10 cellular contexts compared by ENCODE assay signal in the genomic region with DNA sequence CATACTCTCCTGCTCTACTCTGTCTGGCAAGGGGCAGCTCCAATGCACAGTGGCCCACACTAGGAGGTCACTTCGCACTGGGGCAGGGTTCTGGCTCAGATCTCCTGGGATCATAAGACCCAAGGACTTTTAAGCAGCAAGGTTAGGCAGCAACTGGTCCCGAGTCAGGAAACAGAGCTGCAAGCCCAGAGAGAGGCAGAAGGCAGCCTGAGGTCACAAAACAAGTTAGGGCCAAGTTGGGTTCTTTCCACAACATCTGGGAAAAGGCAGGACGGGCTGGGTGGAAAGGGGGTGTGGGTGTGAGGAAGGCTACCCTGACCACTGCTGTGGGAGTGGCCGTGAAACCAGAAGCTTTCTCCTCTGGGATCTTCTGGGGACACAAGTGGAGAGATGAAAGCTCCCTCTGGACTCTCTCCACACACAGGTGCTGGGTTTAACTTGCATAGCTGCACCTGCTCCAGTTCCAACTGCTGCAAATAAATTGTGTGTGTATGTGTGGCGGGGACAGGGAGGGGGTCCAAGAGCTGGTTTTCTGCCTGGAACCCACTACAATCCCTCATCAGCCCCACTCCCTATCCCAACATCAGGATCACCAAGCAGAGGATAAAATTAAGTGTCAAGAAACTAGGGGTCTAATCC. TPM values are rescaled to one million over a fixed set of nuclear protein-coding genes. Genes with fewer than 3 reads are reported as not detected.
DNase-seq lines count a peak whose midpoint lies in the region; ATAC-seq and TF ChIP-seq lines count a peak whose summit lies in the region.
"Had no signal": no experiment of that assay in that cellular context is flagged by ENCODE, and none has a peak within 500 bp of the region (broad histone marks: within the 10 kb centered on the region; RNA-seq: fewer than 3 reads in every experiment).

No MANE protein-coding gene starts in this region.

- WGBS in liver, result 55% methylated on average over 5 of the region's 5 CpGs

- no peaks in the 10 kb centered on the region for H3K36me3 ChIP-seq in liver (ENCODE audit: control insufficient read depth in 4 of 4, insufficient read depth in 3 of 4, low read depth in 1 of 4, low read length in 3 of 4)

- peak overlapping the region in 1 of 2 donors; percentile 38 for H3K9ac ChIP-seq in liver (ENCODE audit: low read depth in 1 of 2, low read length in 2 of 2)

- no peak for TF ChIP-seq RAD21 in liver (IDR thresholded peaks at IDR 0.05)

- no peaks in the 10 kb centered on the region for H3K9me3 ChIP-seq in liver (ENCODE audit: control insufficient read depth in 4 of 4, low read length in 3 of 4)

- intact Hi-C loops in activated T-helper 2 cell treated with anti-CD3 and anti-CD28 coated beads, Interferon-gamma antibody, Interleukin-2, Interleukin-4, amounts not matched to agents 10 μg/mL and 5 μg/mL and 100 μg/mL, durations not matched to agents 14 hours and 24 hours and 36 hours (cut with micrococcal nuclease), result loop anchor here (1.0 to 10.0 kb wide), 5 partner anchors 8 to 1491 kb away; partner anchors contain the start of gene SRSF1

- H3K36me3 Mint-ChIP-seq in activated T-helper 2 cell treated with anti-CD3 and anti-CD28 coated beads, Interferon-gamma antibody, Interleukin-2, Interleukin-4, amounts not matched to agents 10 μg/mL and 5 μg/mL and 100 μg/mL, durations not matched to agents 14 hours and 24 hours and 36 hours (ENCODE audit: low read depth), result peaks cover 49% of the 10 kb centered on the region

- peak overlapping the region; percentile 85 to 86 for H3K27ac ChIP-seq in liver (ENCODE audit: low read depth in 1 of 2, low read length in 2 of 2)

- DNase-seq in stimulated activated CD4-positive, alpha-beta T cell treated with anti-CD3 and anti-CD28 coated beads, Interleukin-15, amount 100 ng/mL, for 24 hours, result peak; percentile 52
- no peak for DNase-seq in stimulated activated CD4-positive, alpha-beta T cell treated with anti-CD3 and anti-CD28 coated beads, Interleukin-2, amount 100 ng/mL, for 48 hours
- no peak for DNase-seq in activated T-helper 2 cell treated with anti-CD3 and anti-CD28 coated beads, Interferon-gamma antibody, Interleukin-2, Interleukin-4, amounts not matched to agents 10 μg/mL and 5 μg/mL and 100 μg/mL, durations not matched to agents 14 hours and 24 hours and 36 hours (ENCODE audit: low spot score)
- DNase-seq in SKM-1 treated with dmso at 0.1 percent for 144 hours (lab: John Stamatoyannopoulos, UW; ENCODE audit: unreplicated experiment), result no peak
- no peak for DNase-seq in central memory CD4-positive, alpha-beta T cell

- no peaks in the 10 kb centered on the region for H3K9me3 Mint-ChIP-seq in activated T-helper 2 cell treated with anti-CD3 and anti-CD28 coated beads, Interferon-gamma antibody, Interleukin-2, Interleukin-4, amounts not matched to agents 10 μg/mL and 5 μg/mL and 100 μg/mL, durations not matched to agents 14 hours and 24 hours and 36 hours

- H3K27me3 ChIP-seq in liver (ENCODE audit: control insufficient read depth in 4 of 4, insufficient read depth in 4 of 4, low read length in 3 of 4), result no peaks in the 10 kb centered on the region

- H3K27ac Mint-ChIP-seq in activated T-helper 2 cell treated with anti-CD3 and anti-CD28 coated beads, Interferon-gamma antibody, Interleukin-2, Interleukin-4, amounts not matched to agents 10 μg/mL and 5 μg/mL and 100 μg/mL, durations not matched to agents 14 hours and 24 hours and 36 hours, result peak overlapping the region; percentile 99

- H3K4me1 Mint-ChIP-seq in activated T-helper 2 cell treated with anti-CD3 and anti-CD28 coated beads, Interferon-gamma antibody, Interleukin-2, Interleukin-4, amounts not matched to agents 10 μg/mL and 5 μg/mL and 100 μg/mL, durations not matched to agents 14 hours and 24 hours and 36 hours (ENCODE audit: low read depth), result peaks cover 29% of the 10 kb centered on the region

- no peak overlapping the region for H3K4me3 ChIP-seq in liver (ENCODE audit: low read depth in 1 of 3, low read length in 3 of 3)

- peaks cover 0 to 3% (median 0%) of the 10 kb centered on the region in 4 donors for H3K4me1 ChIP-seq in liver (ENCODE audit: control insufficient read depth in 4 of 4, insufficient read depth in 4 of 4, low read length in 3 of 4)

- peak overlapping the region; percentile 99 for H3K4me3 Mint-ChIP-seq in activated T-helper 2 cell treated with anti-CD3 and anti-CD28 coated beads, Interferon-gamma antibody, Interleukin-2, Interleukin-4, amounts not matched to agents 10 μg/mL and 5 μg/mL and 100 μg/mL, durations not matched to agents 14 hours and 24 hours and 36 hours (ENCODE audit: low read depth)

- ATAC-seq in HG02840 (IDR thresholded peaks at IDR 0.05; ENCODE audit: low FRiP score, unreplicated experiment) (no peak), HG02588 (IDR thresholded peaks at IDR 0.05; ENCODE audit: unreplicated experiment) (no peak)

- H3K27me3 Mint-ChIP-seq in activated T-helper 2 cell treated with anti-CD3 and anti-CD28 coated beads, Interferon-gamma antibody, Interleukin-2, Interleukin-4, amounts not matched to agents 10 μg/mL and 5 μg/mL and 100 μg/mL, durations not matched to agents 14 hours and 24 hours and 36 hours (ENCODE audit: low read depth), result no peaks in the 10 kb centered on the region

- TF ChIP-seq CTCF in liver (IDR thresholded peaks at IDR 0.05; ENCODE audit: low read depth, low read length, missing input control), result no peak

TF ChIP-seq in liver, 16 proteins besides CTCF, POLR2A, EP300 and RAD21:
- TF ChIP-seq, protein P1, sequence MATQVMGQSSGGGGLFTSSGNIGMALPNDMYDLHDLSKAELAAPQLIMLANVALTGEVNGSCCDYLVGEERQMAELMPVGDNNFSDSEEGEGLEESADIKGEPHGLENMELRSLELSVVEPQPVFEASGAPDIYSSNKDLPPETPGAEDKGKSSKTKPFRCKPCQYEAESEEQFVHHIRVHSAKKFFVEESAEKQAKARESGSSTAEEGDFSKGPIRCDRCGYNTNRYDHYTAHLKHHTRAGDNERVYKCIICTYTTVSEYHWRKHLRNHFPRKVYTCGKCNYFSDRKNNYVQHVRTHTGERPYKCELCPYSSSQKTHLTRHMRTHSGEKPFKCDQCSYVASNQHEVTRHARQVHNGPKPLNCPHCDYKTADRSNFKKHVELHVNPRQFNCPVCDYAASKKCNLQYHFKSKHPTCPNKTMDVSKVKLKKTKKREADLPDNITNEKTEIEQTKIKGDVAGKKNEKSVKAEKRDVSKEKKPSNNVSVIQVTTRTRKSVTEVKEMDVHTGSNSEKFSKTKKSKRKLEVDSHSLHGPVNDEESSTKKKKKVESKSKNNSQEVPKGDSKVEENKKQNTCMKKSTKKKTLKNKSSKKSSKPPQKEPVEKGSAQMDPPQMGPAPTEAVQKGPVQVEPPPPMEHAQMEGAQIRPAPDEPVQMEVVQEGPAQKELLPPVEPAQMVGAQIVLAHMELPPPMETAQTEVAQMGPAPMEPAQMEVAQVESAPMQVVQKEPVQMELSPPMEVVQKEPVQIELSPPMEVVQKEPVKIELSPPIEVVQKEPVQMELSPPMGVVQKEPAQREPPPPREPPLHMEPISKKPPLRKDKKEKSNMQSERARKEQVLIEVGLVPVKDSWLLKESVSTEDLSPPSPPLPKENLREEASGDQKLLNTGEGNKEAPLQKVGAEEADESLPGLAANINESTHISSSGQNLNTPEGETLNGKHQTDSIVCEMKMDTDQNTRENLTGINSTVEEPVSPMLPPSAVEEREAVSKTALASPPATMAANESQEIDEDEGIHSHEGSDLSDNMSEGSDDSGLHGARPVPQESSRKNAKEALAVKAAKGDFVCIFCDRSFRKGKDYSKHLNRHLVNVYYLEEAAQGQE (IDR thresholded peaks at IDR 0.05), result no peak
- TF ChIP-seq, protein P2, sequence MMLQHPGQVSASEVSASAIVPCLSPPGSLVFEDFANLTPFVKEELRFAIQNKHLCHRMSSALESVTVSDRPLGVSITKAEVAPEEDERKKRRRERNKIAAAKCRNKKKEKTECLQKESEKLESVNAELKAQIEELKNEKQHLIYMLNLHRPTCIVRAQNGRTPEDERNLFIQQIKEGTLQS (IDR thresholded peaks at IDR 0.05), result no peak
- TF ChIP-seq JUND (IDR thresholded peaks at IDR 0.05), result no peak
- no peak for TF ChIP-seq SP1 (IDR thresholded peaks at IDR 0.05)
TF ChIP-seq in liver: peak in this region for 0.

RNA-seq across cellular contexts. Expression of gene TSPOAP1, which starts 8.0 kb away (rescaled TPM):
- 21.9 and 22.3 TPM in 2 replicates for total RNA-seq in activated T-helper 2 cell treated with anti-CD3 and anti-CD28 coated beads, Interferon-gamma antibody, Interleukin-2, Interleukin-4, amounts not matched to agents 10 μg/mL and 5 μg/mL and 100 μg/mL, durations not matched to agents 14 hours and 24 hours and 36 hours
- total RNA-seq in liver, result 1 to 10 TPM; 2.0 to 4.6 TPM
- 1 to 10 TPM; 1.5 to 3.1 TPM for polyA plus RNA-seq in liver
- total RNA-seq: pulmonary artery endothelial cell had no signal

RNA-seq across cellular contexts. Expression of gene SUPT4H1, which starts 15.4 kb away (rescaled TPM):
- total RNA-seq in activated T-helper 2 cell treated with anti-CD3 and anti-CD28 coated beads, Interferon-gamma antibody, Interleukin-2, Interleukin-4, amounts not matched to agents 10 μg/mL and 5 μg/mL and 100 μg/mL, durations not matched to agents 14 hours and 24 hours and 36 hours, result 153 and 160 TPM in 2 replicates
- total RNA-seq in liver, result 10 to 100 TPM; 23.3 to 48.1 TPM
- polyA plus RNA-seq in liver, result 10 to 100 TPM; 32.8 to 59.1 TPM

RNA-seq across cellular contexts. Expression of gene MPO, which starts 55.8 kb away (rescaled TPM):
- not detected in 2 replicates for total RNA-seq in activated T-helper 2 cell treated with anti-CD3 and anti-CD28 coated beads, Interferon-gamma antibody, Interleukin-2, Interleukin-4, amounts not matched to agents 10 μg/mL and 5 μg/mL and 100 μg/mL, durations not matched to agents 14 hours and 24 hours and 36 hours
- 100 to 1,000 TPM in 1 of 2 donors, under 1 TPM in 1; 0.17 to 221 TPM for total RNA-seq in liver
- polyA plus RNA-seq in liver, result under 1 TPM; 0.14 to 0.87 TPM
- total RNA-seq: LHCN-M2 had no signal
